1 cellular context compared by ENCODE assay signal in the genomic region with DNA sequence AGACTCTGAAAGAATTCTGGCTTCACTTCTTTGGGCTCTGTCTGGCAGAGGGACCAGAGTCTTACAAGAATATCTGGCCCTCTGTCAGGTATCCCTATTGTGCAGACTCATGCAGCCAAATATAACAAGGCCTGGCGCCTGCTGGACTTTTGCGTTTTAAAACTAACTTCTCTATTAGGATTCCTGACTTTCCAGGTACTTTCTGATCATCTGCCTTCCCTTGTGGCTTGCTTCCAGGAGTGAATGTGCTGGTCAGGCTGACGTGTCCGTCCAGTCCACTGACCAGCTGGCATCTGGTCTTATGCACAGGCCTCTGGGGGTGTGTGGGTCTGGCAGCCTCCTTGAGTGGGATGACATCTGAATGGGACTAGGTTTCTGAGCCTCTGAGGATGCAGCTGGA.
TF ChIP-seq lines count a peak whose summit lies in the region.

No MANE protein-coding gene starts in this region.

TF ChIP-seq in GM12878, 131 proteins besides CTCF, POLR2A, EP300 and RAD21:
- TF ChIP-seq ZBTB4 (CRISPR knock-in tag; IDR thresholded peaks at IDR 0.05) (no peak), ZNF622 (IDR thresholded peaks at IDR 0.05) (no peak), NFXL1 (IDR thresholded peaks at IDR 0.05; ENCODE audit: borderline replicate concordance) (no peak), ZNF207 (IDR thresholded peaks at IDR 0.05; ENCODE audit: borderline replicate concordance) (no peak), STAT1 (conservative IDR thresholded peaks at IDR 0.05) (no peak), CBX3 (IDR thresholded peaks at IDR 0.05; ENCODE audit: borderline replicate concordance, low read depth) (no peak)
- TF ChIP-seq, protein P1, sequence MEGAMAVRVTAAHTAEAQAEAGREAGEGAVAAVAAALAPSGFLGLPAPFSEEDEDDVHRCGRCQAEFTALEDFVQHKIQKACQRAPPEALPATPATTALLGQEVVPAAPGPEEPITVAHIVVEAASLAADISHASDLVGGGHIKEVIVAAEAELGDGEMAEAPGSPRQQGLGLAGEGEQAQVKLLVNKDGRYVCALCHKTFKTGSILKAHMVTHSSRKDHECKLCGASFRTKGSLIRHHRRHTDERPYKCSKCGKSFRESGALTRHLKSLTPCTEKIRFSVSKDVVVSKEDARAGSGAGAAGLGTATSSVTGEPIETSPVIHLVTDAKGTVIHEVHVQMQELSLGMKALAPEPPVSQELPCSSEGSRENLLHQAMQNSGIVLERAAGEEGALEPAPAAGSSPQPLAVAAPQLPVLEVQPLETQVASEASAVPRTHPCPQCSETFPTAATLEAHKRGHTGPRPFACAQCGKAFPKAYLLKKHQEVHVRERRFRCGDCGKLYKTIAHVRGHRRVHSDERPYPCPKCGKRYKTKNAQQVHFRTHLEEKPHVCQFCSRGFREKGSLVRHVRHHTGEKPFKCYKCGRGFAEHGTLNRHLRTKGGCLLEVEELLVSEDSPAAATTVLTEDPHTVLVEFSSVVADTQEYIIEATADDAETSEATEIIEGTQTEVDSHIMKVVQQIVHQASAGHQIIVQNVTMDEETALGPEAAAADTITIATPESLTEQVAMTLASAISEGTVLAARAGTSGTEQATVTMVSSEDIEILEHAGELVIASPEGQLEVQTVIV (IDR thresholded peaks at IDR 0.05; ENCODE audit: borderline replicate concordance, partially characterized antibody): no peak
